Comparison of ENCODE assay signal across 8 cellular contexts in genomic region chr16:2883027-2883846, GRCh38. TPM values are rescaled to one million over a fixed set of nuclear protein-coding genes. Genes with fewer than 3 reads are reported as not detected.
DNase-seq lines count a peak whose midpoint lies in the region; ATAC-seq, FAIRE-seq and TF ChIP-seq lines count a peak whose summit lies in the region.

A gene with protein sequence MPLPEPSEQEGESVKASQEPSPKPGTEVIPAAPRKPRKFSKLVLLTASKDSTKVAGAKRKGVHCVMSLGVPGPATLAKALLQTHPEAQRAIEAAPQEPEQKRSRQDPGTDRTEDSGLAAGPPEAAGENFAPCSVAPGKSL (plus strand): TSS chr16:2883215. CDS start chr16:2896450, 13,235 bp downstream.

- no peaks in the 10 kb centered on the region for H3F3A ChIP-seq in smooth muscle cell (ENCODE audit: low read depth)

- no peaks in the 10 kb centered on the region for H3K4me1 ChIP-seq in smooth muscle cell (ENCODE audit: low read depth)

- H3K27ac ChIP-seq in smooth muscle cell (ENCODE audit: low read depth) = peak within 1 kb of the TSS; percentile 66

- H3K79me2 ChIP-seq in smooth muscle cell (ENCODE audit: low read depth) = peaks cover 14% of the 10 kb centered on the region

- peak within 1 kb of the TSS; percentile 72 for H3K9ac ChIP-seq in smooth muscle cell (ENCODE audit: low read depth)

- H4K20me1 ChIP-seq in smooth muscle cell (ENCODE audit: low read depth) = no peaks in the 10 kb centered on the region

- CTCF ChIA-PET in AG04449 (lab: Yijun Ruan, JAX) = interaction anchor here (1.0 to 22.9 kb wide), 9 partner anchors 9 to 44 kb away, joined by 3 to 396 read pairs (median 4); no protein-coding TSS in a partner anchor

- DNase-seq in AG04449 (ENCODE audit: low read depth, low spot score) (peak; percentile 63), NCI-H2227 treated with DMSO at 0.1 percent for 48 hours (lab: John Stamatoyannopoulos, UW) (peak; percentile 99), bronchial epithelial cell (ENCODE audit: low read depth) (peak; percentile 84), iPS-NIHi11 (ENCODE audit: low spot score) (peak; percentile 97), smooth muscle cell (lab: John Stamatoyannopoulos, UW; ENCODE audit: unreplicated experiment) (peak; percentile 100)

- peak; percentile 78 for ATAC-seq in GM18907 (IDR thresholded peaks at IDR 0.05; ENCODE audit: unreplicated experiment)
- peak; percentile 70 for ATAC-seq in HG03159 (IDR thresholded peaks at IDR 0.05; ENCODE audit: unreplicated experiment)

- no peak for FAIRE-seq in bronchial epithelial cell (lab: Jason Lieb, UNC)

- TF ChIP-seq CTCF in AG04449 (IDR thresholded peaks at IDR 0.05; ENCODE audit: insufficient read depth, low read length, missing control alignments) (no peak), WI38 (IDR thresholded peaks at IDR 0.05; ENCODE audit: low read depth, low read length) (no peak), bronchial epithelial cell (IDR thresholded peaks at IDR 0.05; ENCODE audit: insufficient read depth, low read length, severe bottlenecking) (no peak), smooth muscle cell (IDR thresholded peaks at IDR 0.05; ENCODE audit: borderline replicate concordance, insufficient read depth, poor library complexity, severe bottlenecking) (no peak)

- 1% methylated on average over 76 of the region's 82 CpGs for WGBS in smooth muscle cell (ENCODE audit: low lambda C conversion rate)

- POLR2A ChIA-PET in AG04449 (lab: Yijun Ruan, JAX) = interaction anchor here (0.5 to 2.3 kb wide), 9 partner anchors 15 to 304 kb away, joined by 3 to 14 read pairs (median 5); partner anchors contain the start of gene FLYWCH1

- peak within 1 kb of the TSS; percentile 96 for H3K4me2 ChIP-seq in smooth muscle cell

- peak within 1 kb of the TSS; percentile 83 for H3K4me3 ChIP-seq in AG04449 (ENCODE audit: low read depth, low read length)
- H3K4me3 ChIP-seq in WI38 (ENCODE audit: low read depth, low read length) = peak within 1 kb of the TSS; percentile 88
- peak within 1 kb of the TSS; percentile 96 for H3K4me3 ChIP-seq in bronchial epithelial cell (ENCODE audit: low read depth, low read length)
- peak within 1 kb of the TSS; percentile 78 for H3K4me3 ChIP-seq in smooth muscle cell

- H3K36me3 ChIP-seq in bronchial epithelial cell (ENCODE audit: control insufficient read depth, insufficient read depth, low read length) (no peaks in the 10 kb centered on the region), smooth muscle cell (ENCODE audit: low read depth) (no peaks in the 10 kb centered on the region)

- H2AFZ ChIP-seq in smooth muscle cell (ENCODE audit: low read depth) = peak within 1 kb of the TSS; percentile 88

- no peaks in the 10 kb centered on the region for H3K9me3 ChIP-seq in smooth muscle cell (replicated peaks; ENCODE audit: low read depth)

- H3K27me3 ChIP-seq in bronchial epithelial cell (ENCODE audit: control insufficient read depth, insufficient read depth, low read length) (no peaks in the 10 kb centered on the region), smooth muscle cell (ENCODE audit: low read depth) (no peaks in the 10 kb centered on the region)

RNA-seq across cellular contexts. Expression of the gene that starts here (rescaled TPM):
- total RNA-seq in bronchial epithelial cell (63.7 and 76.0 TPM in 2 replicates), smooth muscle cell (31.7 and 44.6 TPM in 2 replicates)
- 49.3 and 52.7 TPM in 2 replicates for polyA plus RNA-seq in smooth muscle cell

Comparison
In these comparisons a context has a peak if more than half of its experiments do, and no peak if none do; other contexts are left out.
1. Peak in every context shown above with its lines: DNase-seq, ATAC-seq, H3K4me3 ChIP-seq and H3K27ac ChIP-seq.